In genomic region chr12:108856428-108857157, GRCh38 we compare ENCODE assay signal across 1 cellular context.
TF ChIP-seq lines count a peak whose summit lies in the region.

No MANE protein-coding gene starts in this region.

TF ChIP-seq in SK-N-SH, 30 proteins besides CTCF, POLR2A, EP300 and RAD21 (continued from another document):
- TF ChIP-seq PBX3 (IDR thresholded peaks at IDR 0.05) (no peak), FOSL2 (IDR thresholded peaks at IDR 0.05; ENCODE audit: borderline replicate concordance, low read depth) (no peak)
TF ChIP-seq in SK-N-SH: peak in this region for 3.
